ENCODE assay signal across 1 cellular context in the genomic region with DNA sequence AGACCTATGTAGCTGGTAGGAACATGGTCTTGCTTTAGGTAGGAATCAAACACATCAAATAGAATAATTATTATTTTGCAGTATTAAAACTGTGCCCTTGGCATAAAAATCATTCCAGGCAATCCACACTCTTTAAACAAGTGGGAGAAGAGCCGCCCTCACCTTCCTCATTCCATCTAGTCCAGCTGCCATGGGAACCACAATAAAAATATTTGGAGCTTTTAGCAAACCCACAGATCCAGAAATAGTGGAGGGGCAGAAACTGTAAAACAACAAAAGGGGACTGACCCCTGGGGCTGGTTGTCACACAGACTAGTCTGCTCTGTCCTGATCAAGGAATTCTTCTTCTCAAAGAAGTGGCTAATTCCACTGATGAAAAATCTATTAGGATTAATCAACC.
TF ChIP-seq lines count a peak whose summit lies in the region.

No MANE protein-coding gene starts in this region.

TF ChIP-seq in SK-N-SH, 30 proteins besides CTCF, POLR2A, EP300 and RAD21 (continued from another document):
- TF ChIP-seq POLR2AphosphoS5 (IDR thresholded peaks at IDR 0.05; ENCODE audit: low read depth, low read length) (no peak), CHD2 (IDR thresholded peaks at IDR 0.05; ENCODE audit: low read length, partially characterized antibody) (no peak), YY1 (IDR thresholded peaks at IDR 0.05; ENCODE audit: low read depth) (no peak)
